In the genomic region with DNA sequence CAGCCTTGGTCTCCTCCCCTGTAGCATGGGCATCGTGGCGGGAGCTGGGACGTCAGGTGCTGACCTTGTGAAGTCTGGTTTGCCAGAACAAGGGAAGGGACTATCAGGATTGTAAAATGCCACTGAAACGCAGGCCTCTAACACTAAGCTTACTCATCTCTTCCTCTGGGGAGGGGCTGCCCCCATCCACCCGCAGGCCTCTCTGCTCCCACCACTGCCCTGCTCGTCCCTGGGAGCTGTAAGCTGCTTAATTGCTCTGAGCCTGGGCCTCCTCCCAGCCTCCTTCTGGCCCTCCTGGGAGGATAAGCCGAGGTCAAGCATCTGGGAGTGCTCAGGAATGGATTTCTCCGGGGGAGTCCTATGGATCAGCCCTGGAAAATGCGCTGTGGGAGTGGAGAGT, we compare ENCODE assay signal across 12 cellular contexts. TPM values are rescaled to one million over a fixed set of nuclear protein-coding genes. Genes with fewer than 3 reads are reported as not detected.
A peak's percentile ranks its signal among the peaks of the same experiment; 100 is the strongest.
DNase-seq lines count a peak whose midpoint lies in the region; ATAC-seq and TF ChIP-seq lines count a peak whose summit lies in the region.
"Had no signal": no experiment of that assay in that cellular context is flagged by ENCODE, and none has a peak within 500 bp of the region (broad histone marks: within the 10 kb centered on the region; RNA-seq: fewer than 3 reads in every experiment).

No MANE protein-coding gene starts in this region.

- ATAC-seq in HG02642 (IDR thresholded peaks at IDR 0.05; ENCODE audit: poor library complexity, unreplicated experiment): no peak
- ATAC-seq: WTC11 had no signal

- no peak for TF ChIP-seq CTCF in AG10803 (conservative IDR thresholded peaks at IDR 0.05; ENCODE audit: low read length)
- TF ChIP-seq CTCF in HFFc6 (IDR thresholded peaks at IDR 0.05): no peak
- TF ChIP-seq CTCF in neural crest cell (conservative IDR thresholded peaks at IDR 0.05): no peak

- H3K36me3 Mint-ChIP-seq in HFFc6 (ENCODE audit: low read depth) (no peaks in the 10 kb centered on the region), neural crest cell (ENCODE audit: low read depth) (no peaks in the 10 kb centered on the region)
- H3K36me3 Mint-ChIP-seq: WTC11 had no signal

- no peak overlapping the region for H3K4me3 ChIP-seq in AG10803 (ENCODE audit: low read length)

- H3K27me3 Mint-ChIP-seq in HFFc6 (ENCODE audit: insufficient read depth) (peaks cover 17% of the 10 kb centered on the region), neural crest cell (ENCODE audit: low read depth) (peaks cover 6% of the 10 kb centered on the region)

- H3K4me1 Mint-ChIP-seq in HFFc6 (ENCODE audit: low read depth) (peaks cover 22% of the 10 kb centered on the region), neural crest cell (peaks cover 24% of the 10 kb centered on the region)

- H3K4me3 Mint-ChIP-seq in HFFc6 (no peak overlapping the region), neural crest cell (no peak overlapping the region)
- H3K4me3 Mint-ChIP-seq: dendritic cell treated with granulocyte-macrophage colony-stimulating factor and Interleukin-4, amounts not matched to agents 40 ng/mL and 50 ng/mL, for 4 days; WTC11 had no signal

- no peaks in the 10 kb centered on the region for H3K9me3 Mint-ChIP-seq in HFFc6
- H3K9me3 Mint-ChIP-seq in neural crest cell: no peaks in the 10 kb centered on the region
- H3K9me3 Mint-ChIP-seq: dendritic cell treated with granulocyte-macrophage colony-stimulating factor and Interleukin-4, amounts not matched to agents 40 ng/mL and 50 ng/mL, for 4 days; WTC11 had no signal

- DNase-seq in AG10803 (ENCODE audit: low read depth) (peak; percentile 56), HFFc6 (peak; percentile 4), amniotic epithelial cell (ENCODE audit: low read depth) (peak; percentile 43), neural crest cell (ENCODE audit: low read depth, low spot score) (no peak), anterior cingulate cortex (lab: John Stamatoyannopoulos, UW) (no peak), cerebellum (ENCODE audit: low spot score) (no peak), NCI-H1436 treated with DMSO at 0.1 percent for 48 hours (lab: John Stamatoyannopoulos, UW) (no peak)
- DNase-seq: amygdala, DMS153 had no signal

- no peak overlapping the region for H3K27ac Mint-ChIP-seq in HFFc6
- H3K27ac Mint-ChIP-seq in neural crest cell (ENCODE audit: unreplicated experiment): peak overlapping the region; percentile 94
- H3K27ac Mint-ChIP-seq: dendritic cell treated with granulocyte-macrophage colony-stimulating factor and Interleukin-4, amounts not matched to agents 40 ng/mL and 50 ng/mL, for 4 days; WTC11 had no signal

RNA-seq across cellular contexts. Expression of a gene that starts 8.4 kb away (rescaled TPM):
- not detected for total RNA-seq in HFFc6 (2021; fragmentation: NEBNext Ultra II Directional; extraction: Animal tissue kit (Norgen Biotek cat#: 25700))
- 4.2 and 4.3 TPM in 2 replicates for total RNA-seq in neural crest cell
- 14.6 TPM for total RNA-seq in cerebellum

Comparison
In these comparisons a context has a peak if more than half of its experiments do, and no peak if none do; other contexts are left out.
1. DNase-seq: peak in AG10803 (single experiment), HFFc6 (single experiment) and amniotic epithelial cell (single experiment); none in neural crest cell (single experiment), anterior cingulate cortex (0 of 58), cerebellum (single experiment) and NCI-H1436 treated with DMSO at 0.1 percent for 48 hours (single experiment).